9 cellular contexts compared by ENCODE assay signal in genomic region chr2:72893594-72894319, GRCh38. TPM values are rescaled to one million over a fixed set of nuclear protein-coding genes. Genes with fewer than 3 reads are reported as not detected.
A peak's percentile ranks its signal among the peaks of the same experiment; 100 is the strongest.
DNase-seq lines count a peak whose midpoint lies in the region; ATAC-seq lines count a peak whose summit lies in the region.
"Had no signal": no experiment of that assay in that cellular context is flagged by ENCODE, and none has a peak within 500 bp of the region (broad histone marks: within the 10 kb centered on the region; RNA-seq: fewer than 3 reads in every experiment).

No MANE protein-coding gene starts in this region.

- WGBS in mesendoderm (ENCODE audit: extremely low coverage, insufficient coverage, low lambda C conversion rate): no CpG with 5 or more reads among the region's 15 CpGs

- H3K79me2 ChIP-seq in mesendoderm (ENCODE audit: control insufficient read depth, insufficient read depth, low read length): no peaks in the 10 kb centered on the region

- H3K9ac ChIP-seq in mesendoderm (ENCODE audit: low read length): no peak overlapping the region

- no peak for DNase-seq in activated CD4-positive, CD25-positive, alpha-beta regulatory T cell treated with anti-CD3 and anti-CD28 coated beads, Interleukin-2, amount 50 U/mL, for 72 hours
- DNase-seq in HuH-7.5 (ENCODE audit: low spot score) (peak; percentile 60), SKM-1 (lab: John Stamatoyannopoulos, UW; ENCODE audit: unreplicated experiment) (peak; percentile 32), dermis blood vessel endothelial cell (peak; percentile 87), mesendoderm (peak; percentile 85), cortex of kidney (lab: John Stamatoyannopoulos, UW) (no peak)

- H4K8ac ChIP-seq in mesendoderm (ENCODE audit: low read depth, low read length): no peak overlapping the region

- H2BK15ac ChIP-seq in mesendoderm (replicated peaks; ENCODE audit: low read depth): no peak overlapping the region

- ATAC-seq in activated CD4-positive, CD25-positive, alpha-beta regulatory T cell treated with anti-CD3 and anti-CD28 coated beads, Interleukin-2, amount 50 U/mL, for 24 hours: peak; percentile 50 to 62
- peak; percentile 64 for ATAC-seq in GM21717 (IDR thresholded peaks at IDR 0.05; ENCODE audit: unreplicated experiment)

- no peaks in the 10 kb centered on the region for H3K4me1 ChIP-seq in mesendoderm (ENCODE audit: control insufficient read depth, low read depth, low read length)

- no peaks in the 10 kb centered on the region for H3K27me3 ChIP-seq in mesendoderm (ENCODE audit: insufficient read depth, low read length, poor library complexity)

- no peak overlapping the region for H2AK5ac ChIP-seq in mesendoderm (ENCODE audit: low read length)

- no peak overlapping the region for H3K18ac ChIP-seq in mesendoderm (ENCODE audit: low read length)

- no peak overlapping the region for H3K4ac ChIP-seq in mesendoderm (ENCODE audit: low read depth, low read length)

- no peak overlapping the region for H3K4me2 ChIP-seq in mesendoderm (ENCODE audit: low read length)

- no peak overlapping the region for H2BK120ac ChIP-seq in mesendoderm (ENCODE audit: low read depth, low read length)

- peak overlapping the region; percentile 20 for H3K56ac ChIP-seq in mesendoderm (ENCODE audit: low read length)

- H3K4me3 ChIP-seq in mesendoderm (ENCODE audit: low read length): no peak overlapping the region

- H4K5ac ChIP-seq in mesendoderm (ENCODE audit: low read length): no peak overlapping the region

- H3K79me1 ChIP-seq in mesendoderm (ENCODE audit: low read length): no peaks in the 10 kb centered on the region

- H3K23ac ChIP-seq in mesendoderm (ENCODE audit: low read length): peak overlapping the region; percentile 59

- no peak overlapping the region for H2BK5ac ChIP-seq in mesendoderm (ENCODE audit: low read length)

- no peak overlapping the region for H3K27ac ChIP-seq in mesendoderm (ENCODE audit: low read depth, low read length)

- no peaks in the 10 kb centered on the region for H3K36me3 ChIP-seq in mesendoderm (ENCODE audit: control insufficient read depth, insufficient read depth, low read length)

RNA-seq across cellular contexts. Expression of gene SPR, which starts 6.5 kb away (rescaled TPM):
- 51.7 and 52.4 TPM in 2 replicates for total RNA-seq in dermis blood vessel endothelial cell
- 2.6 TPM for polyA plus RNA-seq in mesendoderm (2013, experiment 1 of 2)
- polyA plus RNA-seq in mesendoderm (2013, experiment 2 of 2): 2.6 TPM

RNA-seq across cellular contexts. Expression of gene EMX1, which starts 23.6 kb away (rescaled TPM):
- total RNA-seq in dermis blood vessel endothelial cell: not detected in 2 replicates
- polyA plus RNA-seq in mesendoderm (2013, experiment 1 of 2): 0.15 TPM
- 0.35 TPM for polyA plus RNA-seq in mesendoderm (2013, experiment 2 of 2)
- total RNA-seq: glomerular endothelial cell had no signal

Comparison
In these comparisons a context has a peak if more than half of its experiments do, and no peak if none do; other contexts are left out.
1. DNase-seq: peak in HuH-7.5 (single experiment), SKM-1 (single experiment), dermis blood vessel endothelial cell (single experiment) and mesendoderm (single experiment); none in activated CD4-positive, CD25-positive, alpha-beta regulatory T cell treated with anti-CD3 and anti-CD28 coated beads, Interleukin-2, amount 50 U/mL, for 72 hours (single experiment) and cortex of kidney (single experiment).